1 cellular context compared by ENCODE assay signal in the genomic region with DNA sequence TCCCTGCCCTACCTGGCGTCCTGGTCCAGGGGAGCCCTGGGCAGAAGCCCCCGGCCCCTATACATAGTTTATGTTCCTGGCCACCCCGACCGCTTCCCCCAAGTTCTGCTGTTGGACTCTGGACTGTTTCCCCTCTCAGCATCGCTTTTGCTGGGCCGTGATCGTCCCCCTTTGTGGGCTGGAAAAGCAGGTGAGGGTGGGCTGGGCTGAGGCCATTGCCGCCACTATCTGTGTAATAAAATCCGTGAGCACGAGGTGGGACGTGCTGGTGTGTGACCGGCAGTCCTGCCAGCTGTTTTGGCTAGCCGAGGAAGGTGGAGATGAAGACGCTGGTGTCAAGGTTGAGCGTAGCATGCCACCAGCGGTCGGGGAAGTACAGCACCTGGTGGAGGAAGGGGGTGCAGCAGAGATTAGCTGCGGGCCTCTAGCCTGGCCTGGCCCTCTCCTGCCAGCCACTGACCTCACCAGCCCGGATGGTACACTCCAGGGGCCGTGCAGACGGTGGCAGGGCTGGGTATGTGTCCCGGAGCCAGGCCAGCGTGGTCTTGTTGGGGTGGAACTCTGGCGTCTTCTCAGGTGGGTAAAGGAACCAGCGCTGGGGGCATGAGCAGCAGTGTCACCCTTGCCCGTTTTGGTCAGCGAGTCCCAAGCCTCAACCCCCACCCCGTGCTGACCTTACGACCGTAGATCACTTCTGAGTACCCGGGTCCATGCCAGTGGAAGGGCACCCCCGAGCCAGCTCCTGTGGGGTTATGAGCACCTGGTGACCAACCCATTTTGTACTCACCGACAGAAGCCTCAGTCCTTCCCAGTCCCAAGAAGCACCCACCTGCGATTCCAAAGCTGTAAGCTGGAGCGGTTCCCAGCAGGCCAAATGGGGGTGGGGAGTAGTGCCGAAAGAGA.
TF ChIP-seq lines count a peak whose summit lies in the region.

No MANE protein-coding gene starts in this region.

TF ChIP-seq in HEK293, 187 proteins besides CTCF, POLR2A, EP300 and RAD21 (continued from another document and continues in another):
- TF ChIP-seq ZBTB11 (tag by site-specific recombination; conservative IDR thresholded peaks at IDR 0.05; ENCODE audit: low read depth) (no peak; the same call in 1 of the 2 replicates), ZNF521 (tag by site-specific recombination; IDR thresholded peaks at IDR 0.05) (no peak), ZNF37A (tag by site-specific recombination; IDR thresholded peaks at IDR 0.05) (no peak), ZNF335 (tag by site-specific recombination; conservative IDR thresholded peaks at IDR 0.05) (no peak), ZNF24 (tag by site-specific recombination; IDR thresholded peaks at IDR 0.05) (no peak), ZBTB48 (tag by site-specific recombination; IDR thresholded peaks at IDR 0.05) (0 out of 2 replicates have a peak, but pooled peaks have one; percentile 21), ZNF510 (tag by site-specific recombination; IDR thresholded peaks at IDR 0.05; ENCODE audit: insufficient replicate concordance) (no peak), PRDM1 (tag by site-specific recombination; IDR thresholded peaks at IDR 0.05) (no peak), ZSCAN5A (tag by site-specific recombination; IDR thresholded peaks at IDR 0.05) (no peak), TCF7L2 (IDR thresholded peaks at IDR 0.05; ENCODE audit: borderline replicate concordance, low read depth, low read length) (no peak), ZNF830 (tag by site-specific recombination; IDR thresholded peaks at IDR 0.05; ENCODE audit: low read depth) (no peak), REPIN1 (tag by site-specific recombination; IDR thresholded peaks at IDR 0.05; ENCODE audit: low read depth) (no peak), ZNF677 (tag by site-specific recombination; IDR thresholded peaks at IDR 0.05) (no peak), ZNF423 (tag by site-specific recombination; IDR thresholded peaks at IDR 0.05) (no peak), ZNF660 (tag by site-specific recombination; IDR thresholded peaks at IDR 0.05) (no peak), BCL11A (tag by site-specific recombination; IDR thresholded peaks at IDR 0.05; ENCODE audit: low read depth) (peak; percentile 40; the same call in 1 of the 2 replicates), ZFHX2 (tag by site-specific recombination; conservative IDR thresholded peaks at IDR 0.05) (no peak), ZNF776 (tag by site-specific recombination; IDR thresholded peaks at IDR 0.05; ENCODE audit: borderline replicate concordance) (no peak), EGR2 (tag by site-specific recombination; IDR thresholded peaks at IDR 0.05; ENCODE audit: low read depth) (no peak), ZNF223 (tag by site-specific recombination; IDR thresholded peaks at IDR 0.05) (no peak), SP7 (tag by site-specific recombination; IDR thresholded peaks at IDR 0.05) (no peak), KLF16 (tag by site-specific recombination; IDR thresholded peaks at IDR 0.05) (no peak), ZNF19 (tag by site-specific recombination; IDR thresholded peaks at IDR 0.05; ENCODE audit: low read depth) (no peak), KLF1 (tag by site-specific recombination; IDR thresholded peaks at IDR 0.05) (peak; percentile 37; the same call in 1 of the 2 replicates), KLF10 (tag by site-specific recombination; IDR thresholded peaks at IDR 0.05) (no peak), ZSCAN18 (tag by site-specific recombination; IDR thresholded peaks at IDR 0.05) (no peak), OVOL3 (tag by site-specific recombination; IDR thresholded peaks at IDR 0.05) (peak; percentile 62; the same call in 1 of the 2 replicates), ZNF558 (tag by site-specific recombination; IDR thresholded peaks at IDR 0.05) (no peak), ZNF654 (tag by site-specific recombination; IDR thresholded peaks at IDR 0.05; ENCODE audit: low read depth) (no peak), ZNF366 (tag by site-specific recombination; conservative IDR thresholded peaks at IDR 0.05) (no peak), ZSCAN23 (tag by site-specific recombination; IDR thresholded peaks at IDR 0.05) (0 out of 2 replicates have a peak, but pooled peaks have one; percentile 17), ZNF350 (tag by site-specific recombination; IDR thresholded peaks at IDR 0.05) (no peak), ZNF169 (tag by site-specific recombination; IDR thresholded peaks at IDR 0.05) (no peak), ZNF707 (tag by site-specific recombination; IDR thresholded peaks at IDR 0.05) (no peak), ZBTB1 (tag by site-specific recombination; IDR thresholded peaks at IDR 0.05) (0 out of 2 replicates have a peak, but pooled peaks have one; percentile 16), KLF8 (tag by site-specific recombination; IDR thresholded peaks at IDR 0.05) (peak; percentile 31; the same call in 1 of the 2 replicates), KLF9 (tag by site-specific recombination; IDR thresholded peaks at IDR 0.05; ENCODE audit: low read depth) (0 out of 2 replicates have a peak, but pooled peaks have one; percentile 6), HIC1 (tag by site-specific recombination; IDR thresholded peaks at IDR 0.05) (peak; percentile 96), BCL11B (tag by site-specific recombination; IDR thresholded peaks at IDR 0.05; ENCODE audit: low read depth) (peak; percentile 85; the same call in 1 of the 2 replicates)
- TF ChIP-seq, protein P1, sequence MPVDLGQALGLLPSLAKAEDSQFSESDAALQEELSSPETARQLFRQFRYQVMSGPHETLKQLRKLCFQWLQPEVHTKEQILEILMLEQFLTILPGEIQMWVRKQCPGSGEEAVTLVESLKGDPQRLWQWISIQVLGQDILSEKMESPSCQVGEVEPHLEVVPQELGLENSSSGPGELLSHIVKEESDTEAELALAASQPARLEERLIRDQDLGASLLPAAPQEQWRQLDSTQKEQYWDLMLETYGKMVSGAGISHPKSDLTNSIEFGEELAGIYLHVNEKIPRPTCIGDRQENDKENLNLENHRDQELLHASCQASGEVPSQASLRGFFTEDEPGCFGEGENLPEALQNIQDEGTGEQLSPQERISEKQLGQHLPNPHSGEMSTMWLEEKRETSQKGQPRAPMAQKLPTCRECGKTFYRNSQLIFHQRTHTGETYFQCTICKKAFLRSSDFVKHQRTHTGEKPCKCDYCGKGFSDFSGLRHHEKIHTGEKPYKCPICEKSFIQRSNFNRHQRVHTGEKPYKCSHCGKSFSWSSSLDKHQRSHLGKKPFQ (tag by site-specific recombination; IDR thresholded peaks at IDR 0.05) = no peak; the same call in 1 of the 2 replicates
- TF ChIP-seq, protein P2, sequence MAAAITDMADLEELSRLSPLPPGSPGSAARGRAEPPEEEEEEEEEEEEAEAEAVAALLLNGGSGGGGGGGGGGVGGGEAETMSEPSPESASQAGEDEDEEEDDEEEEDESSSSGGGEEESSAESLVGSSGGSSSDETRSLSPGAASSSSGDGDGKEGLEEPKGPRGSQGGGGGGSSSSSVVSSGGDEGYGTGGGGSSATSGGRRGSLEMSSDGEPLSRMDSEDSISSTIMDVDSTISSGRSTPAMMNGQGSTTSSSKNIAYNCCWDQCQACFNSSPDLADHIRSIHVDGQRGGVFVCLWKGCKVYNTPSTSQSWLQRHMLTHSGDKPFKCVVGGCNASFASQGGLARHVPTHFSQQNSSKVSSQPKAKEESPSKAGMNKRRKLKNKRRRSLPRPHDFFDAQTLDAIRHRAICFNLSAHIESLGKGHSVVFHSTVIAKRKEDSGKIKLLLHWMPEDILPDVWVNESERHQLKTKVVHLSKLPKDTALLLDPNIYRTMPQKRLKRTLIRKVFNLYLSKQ (tag by site-specific recombination; IDR thresholded peaks at IDR 0.05; ENCODE audit: borderline replicate concordance) = no peak
- TF ChIP-seq, protein P3, sequence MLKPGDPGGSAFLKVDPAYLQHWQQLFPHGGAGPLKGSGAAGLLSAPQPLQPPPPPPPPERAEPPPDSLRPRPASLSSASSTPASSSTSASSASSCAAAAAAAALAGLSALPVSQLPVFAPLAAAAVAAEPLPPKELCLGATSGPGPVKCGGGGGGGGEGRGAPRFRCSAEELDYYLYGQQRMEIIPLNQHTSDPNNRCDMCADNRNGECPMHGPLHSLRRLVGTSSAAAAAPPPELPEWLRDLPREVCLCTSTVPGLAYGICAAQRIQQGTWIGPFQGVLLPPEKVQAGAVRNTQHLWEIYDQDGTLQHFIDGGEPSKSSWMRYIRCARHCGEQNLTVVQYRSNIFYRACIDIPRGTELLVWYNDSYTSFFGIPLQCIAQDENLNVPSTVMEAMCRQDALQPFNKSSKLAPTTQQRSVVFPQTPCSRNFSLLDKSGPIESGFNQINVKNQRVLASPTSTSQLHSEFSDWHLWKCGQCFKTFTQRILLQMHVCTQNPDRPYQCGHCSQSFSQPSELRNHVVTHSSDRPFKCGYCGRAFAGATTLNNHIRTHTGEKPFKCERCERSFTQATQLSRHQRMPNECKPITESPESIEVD (tag by site-specific recombination; IDR thresholded peaks at IDR 0.05) = no peak
- TF ChIP-seq, protein P4, sequence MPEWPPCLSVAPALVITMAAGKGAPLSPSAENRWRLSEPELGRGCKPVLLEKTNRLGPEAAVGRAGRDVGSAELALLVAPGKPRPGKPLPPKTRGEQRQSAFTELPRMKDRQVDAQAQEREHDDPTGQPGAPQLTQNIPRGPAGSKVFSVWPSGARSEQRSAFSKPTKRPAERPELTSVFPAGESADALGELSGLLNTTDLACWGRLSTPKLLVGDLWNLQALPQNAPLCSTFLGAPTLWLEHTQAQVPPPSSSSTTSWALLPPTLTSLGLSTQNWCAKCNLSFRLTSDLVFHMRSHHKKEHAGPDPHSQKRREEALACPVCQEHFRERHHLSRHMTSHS (tag by site-specific recombination; IDR thresholded peaks at IDR 0.05) = no peak
- TF ChIP-seq, protein P5, sequence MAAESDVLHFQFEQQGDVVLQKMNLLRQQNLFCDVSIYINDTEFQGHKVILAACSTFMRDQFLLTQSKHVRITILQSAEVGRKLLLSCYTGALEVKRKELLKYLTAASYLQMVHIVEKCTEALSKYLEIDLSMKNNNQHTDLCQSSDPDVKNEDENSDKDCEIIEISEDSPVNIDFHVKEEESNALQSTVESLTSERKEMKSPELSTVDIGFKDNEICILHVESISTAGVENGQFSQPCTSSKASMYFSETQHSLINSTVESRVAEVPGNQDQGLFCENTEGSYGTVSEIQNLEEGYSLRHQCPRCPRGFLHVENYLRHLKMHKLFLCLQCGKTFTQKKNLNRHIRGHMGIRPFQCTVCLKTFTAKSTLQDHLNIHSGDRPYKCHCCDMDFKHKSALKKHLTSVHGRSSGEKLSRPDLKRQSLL (tag by site-specific recombination; IDR thresholded peaks at IDR 0.05) = no peak
